7 cellular contexts compared by ENCODE assay signal in genomic region chr3:69235227-69235626, GRCh38.
DNase-seq lines count a peak whose midpoint lies in the region; ATAC-seq, FAIRE-seq and TF ChIP-seq lines count a peak whose summit lies in the region.
"Not testable (repeated sequence)": the region's sequence is repeated elsewhere in the genome, so short reads cannot be mapped to it uniquely, and the experiment has no call there.

No MANE protein-coding gene starts in this region.

- DNase-seq in CD4-positive, alpha-beta T cell; effector memory CD8-positive, alpha-beta T cell; suprapubic skin (ENCODE audit: low spot score in 2 of 2): not testable (repeated sequence)
- peak; percentile 50 to 69 for DNase-seq in PC-9
- DNase-seq in activated CD8-positive, alpha-beta T cell treated with anti-CD3 and anti-CD28 coated beads for 36 hours = peak; percentile 29
- peak; percentile 9 for DNase-seq in HepG2 (ENCODE audit: low spot score)

- H3K27ac ChIP-seq in CD4-positive, alpha-beta T cell (ENCODE audit: low read depth, low read length); HepG2 (ENCODE audit: extremely low read length, insufficient read depth, low read length): not testable (repeated sequence)
- H3K27ac ChIP-seq in KMS-11 (peak overlapping the region; percentile 72; the same call in 1 of the 2 replicates), PC-9 (peak overlapping the region; percentile 56), suprapubic skin (peak overlapping the region; percentile 15)

- H3F3A ChIP-seq in PC-9 (ENCODE audit: insufficient read depth, low read depth) = peaks cover 51% of the 10 kb centered on the region

- CTCF ChIA-PET in CD4-positive, alpha-beta T cell (lab: Charles Lee); HepG2 (lab: Yijun Ruan, JAX; ENCODE audit: low intra/inter-chr PET ratio, low total read pairs): not testable (repeated sequence)
- CTCF ChIA-PET in PC-9 (lab: Charles Lee) = interaction anchor here (0.6 kb wide), 1 partner anchor 57 kb away, joined by 5 read pairs; no protein-coding TSS in a partner anchor
- CTCF ChIA-PET in activated CD8-positive, alpha-beta T cell treated with anti-CD3 and anti-CD28 coated beads for 36 hours (lab: Charles Lee) = interaction anchor here (1.5 to 4.9 kb wide), 2 partner anchors 73 to 115 kb away, joined by 6 to 26 read pairs; no protein-coding TSS in a partner anchor

- H3K4me1 Mint-ChIP-seq in CD4-positive, alpha-beta T cell (ENCODE audit: low read depth) = peaks cover 20% of the 10 kb centered on the region
- H3K4me1 Mint-ChIP-seq in activated CD8-positive, alpha-beta T cell treated with anti-CD3 and anti-CD28 coated beads for 36 hours (ENCODE audit: low read depth) = peaks cover 11% of the 10 kb centered on the region
- H3K4me1 Mint-ChIP-seq in effector memory CD8-positive, alpha-beta T cell (ENCODE audit: low read depth in 2 of 2) = peaks cover 18 to 19% of the 10 kb centered on the region in 2 donors

- TF ChIP-seq POLR2A in HepG2 (IDR thresholded peaks at IDR 0.05; ENCODE audit: insufficient read depth in 1 of 2, low read depth in 2 of 2, low read length in 2 of 2); suprapubic skin (IDR thresholded peaks at IDR 0.05): not testable (repeated sequence)

- not testable (repeated sequence) for H3K27me3 ChIP-seq in CD4-positive, alpha-beta T cell (ENCODE audit: control insufficient read depth, insufficient read depth, low read length); KMS-11 (ENCODE audit: insufficient read depth, low read depth); PC-9 (ENCODE audit: insufficient read depth, low read depth); HepG2 (ENCODE audit: control insufficient read depth in 1 of 2, insufficient read depth in 2 of 2, low read length in 2 of 2); suprapubic skin

- not testable (repeated sequence) for H3K4me3 ChIP-seq in KMS-11 (IDR thresholded peaks at IDR 0.05; ENCODE audit: insufficient read depth, low read depth, low read length); PC-9; HepG2 (replicated peaks in 1 of 3; ENCODE audit: insufficient read depth in 1 of 3, low read depth in 2 of 3, low read length in 3 of 3); suprapubic skin

- in situ Hi-C loops in HepG2 (cut with HindIII; ENCODE audit: extremely low pct_ligation_motif_present, low pct_unique_long_range_greater_than_20kb) = not testable (repeated sequence)

- H3K4me2 ChIP-seq in KMS-11 (peak overlapping the region; percentile 90; the same call in 1 of the 2 replicates), PC-9 (peak overlapping the region; percentile 74)
- not testable (repeated sequence) for H3K4me2 ChIP-seq in HepG2 (ENCODE audit: low read depth, low read length)

- FAIRE-seq in HepG2 (lab: Jason Lieb, UNC) = not testable (repeated sequence)

- H3K36me3 Mint-ChIP-seq in CD4-positive, alpha-beta T cell (ENCODE audit: low read depth); activated CD8-positive, alpha-beta T cell treated with anti-CD3 and anti-CD28 coated beads for 36 hours (ENCODE audit: low read depth); effector memory CD8-positive, alpha-beta T cell (ENCODE audit: insufficient read depth): not testable (repeated sequence)

- not testable (repeated sequence) for TF ChIP-seq CTCF in CD4-positive, alpha-beta T cell (IDR thresholded peaks at IDR 0.05); KMS-11 (conservative IDR thresholded peaks at IDR 0.05; ENCODE audit: low read depth, low read length); PC-9 (conservative IDR thresholded peaks at IDR 0.05); activated CD8-positive, alpha-beta T cell treated with anti-CD3 and anti-CD28 coated beads for 36 hours (IDR thresholded peaks at IDR 0.05); HepG2 (CRISPR knock-in tag; IDR thresholded peaks at IDR 0.05); suprapubic skin (IDR thresholded peaks at IDR 0.05)

- not testable (repeated sequence) for H3K9me3 Mint-ChIP-seq in CD4-positive, alpha-beta T cell; activated CD8-positive, alpha-beta T cell treated with anti-CD3 and anti-CD28 coated beads for 36 hours; effector memory CD8-positive, alpha-beta T cell

- H3K27me3 Mint-ChIP-seq in CD4-positive, alpha-beta T cell; activated CD8-positive, alpha-beta T cell treated with anti-CD3 and anti-CD28 coated beads for 36 hours; effector memory CD8-positive, alpha-beta T cell: not testable (repeated sequence)

- H3K36me3 ChIP-seq in KMS-11 (ENCODE audit: insufficient read depth); PC-9 (ENCODE audit: low read depth); HepG2 (replicated peaks in 1 of 2; ENCODE audit: control insufficient read depth in 1 of 2, insufficient read depth in 2 of 2, low read length in 2 of 2); suprapubic skin: not testable (repeated sequence)

- not testable (repeated sequence) for TF ChIP-seq EP300 in HepG2 (IDR thresholded peaks at IDR 0.05; ENCODE audit: low read depth in 2 of 2, low read length in 2 of 2); HepG2 (CRISPR knock-in tag; IDR thresholded peaks at IDR 0.05; ENCODE audit: borderline replicate concordance); suprapubic skin (IDR thresholded peaks at IDR 0.05)

- H3K79me2 ChIP-seq in KMS-11 (ENCODE audit: insufficient read depth, low read depth); HepG2 (ENCODE audit: insufficient read depth, low read length): not testable (repeated sequence)
- 0 out of 2 replicates have a peak, but pooled peaks cover 14% of the 10 kb centered on the region for H3K79me2 ChIP-seq in PC-9 (ENCODE audit: low read depth)

- not testable (repeated sequence) for TF ChIP-seq RAD21 in HepG2 (CRISPR knock-in tag; IDR thresholded peaks at IDR 0.05)

- not testable (repeated sequence) for H4K20me1 ChIP-seq in KMS-11 (ENCODE audit: insufficient read depth); PC-9 (ENCODE audit: insufficient read depth); HepG2 (ENCODE audit: insufficient read depth, low read length)

- not testable (repeated sequence) for ATAC-seq in CD4-positive, alpha-beta T cell (ENCODE audit: poor library complexity); activated CD8-positive, alpha-beta T cell treated with anti-CD3 and anti-CD28 coated beads for 36 hours; effector memory CD8-positive, alpha-beta T cell (replicated peaks); HepG2

- not testable (repeated sequence) for BruUV-seq in PC-9 (replicated peaks; lab: Mats Ljungman, UMichigan); HepG2 (replicated peaks; lab: Mats Ljungman, UMichigan)

- 65% methylated on average over 3 of the region's 4 CpGs for WGBS in HepG2 (ENCODE audit: low lambda C conversion rate)
- WGBS in suprapubic skin = 96% methylated on average over 4 of the region's 4 CpGs

- H3K9me2 ChIP-seq in PC-9 (ENCODE audit: insufficient read depth) = not testable (repeated sequence)

- H3K4me1 ChIP-seq in KMS-11 (ENCODE audit: low read depth, poor library complexity, severe bottlenecking) (peaks cover 95% of the 10 kb centered on the region), PC-9 (replicated peaks; ENCODE audit: insufficient read depth) (peaks cover 71% of the 10 kb centered on the region), suprapubic skin (peaks cover 13% of the 10 kb centered on the region)
- not testable (repeated sequence) for H3K4me1 ChIP-seq in HepG2 (ENCODE audit: insufficient read depth, low read length)

- H3K4me3 Mint-ChIP-seq in CD4-positive, alpha-beta T cell; activated CD8-positive, alpha-beta T cell treated with anti-CD3 and anti-CD28 coated beads for 36 hours; effector memory CD8-positive, alpha-beta T cell: not testable (repeated sequence)

- not testable (repeated sequence) for H3K9me3 ChIP-seq in CD4-positive, alpha-beta T cell (ENCODE audit: control insufficient read depth, low read length); PC-9 (ENCODE audit: insufficient read depth, low read depth); HepG2 (ENCODE audit: low read length); suprapubic skin

- POLR2A ChIA-PET in CD4-positive, alpha-beta T cell (lab: Charles Lee); HepG2 (lab: Yijun Ruan, JAX): not testable (repeated sequence)
- POLR2A ChIA-PET in PC-9 (lab: Charles Lee; ENCODE audit: unreplicated experiment) = interaction anchor here (0.5 to 0.8 kb wide), 4 partner anchors 10 to 51 kb away, joined by 3 to 14 read pairs (median 6); no protein-coding TSS in a partner anchor
- POLR2A ChIA-PET in activated CD8-positive, alpha-beta T cell treated with anti-CD3 and anti-CD28 coated beads for 36 hours (lab: Charles Lee) = interaction anchor here (0.5 to 2.2 kb wide), 2 partner anchors 35 to 1374 kb away, joined by 3 to 4 read pairs; no protein-coding TSS in a partner anchor

- intact Hi-C loops in CD4-positive, alpha-beta T cell (cut with DNase I, micrococcal nuclease); HepG2 (cut with micrococcal nuclease; ENCODE audit: unreplicated experiment): not testable (repeated sequence)
- intact Hi-C loops in PC-9 (cut with micrococcal nuclease; ENCODE audit: unreplicated experiment) = loop anchor here (10.0 kb wide), 1 partner anchor 150 kb away; the partner anchor contains the start of genes ARL6IP5 and UBA3
- intact Hi-C loops in activated CD8-positive, alpha-beta T cell treated with anti-CD3 and anti-CD28 coated beads for 36 hours (cut with micrococcal nuclease) = loop anchor here (5.0 kb wide), 1 partner anchor 38 kb away; no protein-coding TSS in a partner anchor

- H3K27ac Mint-ChIP-seq in CD4-positive, alpha-beta T cell = peak overlapping the region; percentile 30
- H3K27ac Mint-ChIP-seq in activated CD8-positive, alpha-beta T cell treated with anti-CD3 and anti-CD28 coated beads for 36 hours = not testable (repeated sequence)
- H3K27ac Mint-ChIP-seq in effector memory CD8-positive, alpha-beta T cell = peak overlapping the region; percentile 16 to 71

- H2AFZ ChIP-seq in KMS-11 (ENCODE audit: low read depth); PC-9; HepG2 (ENCODE audit: low read length): not testable (repeated sequence)

- H3K9ac ChIP-seq in KMS-11; HepG2 (ENCODE audit: insufficient read depth, low read depth, low read length): not testable (repeated sequence)
